ENCODE assay signal across 1 cellular context in genomic region chr7:2802504-2803341, GRCh38.
TF ChIP-seq lines count a peak whose summit lies in the region.

No MANE protein-coding gene starts in this region.

TF ChIP-seq in liver, 16 proteins besides CTCF, POLR2A, EP300 and RAD21 (continued from another document):
- no peak for TF ChIP-seq ZBTB33 (IDR thresholded peaks at IDR 0.05)
- no peak for TF ChIP-seq TAF1 (conservative IDR thresholded peaks at IDR 0.05)
- TF ChIP-seq, protein P1, sequence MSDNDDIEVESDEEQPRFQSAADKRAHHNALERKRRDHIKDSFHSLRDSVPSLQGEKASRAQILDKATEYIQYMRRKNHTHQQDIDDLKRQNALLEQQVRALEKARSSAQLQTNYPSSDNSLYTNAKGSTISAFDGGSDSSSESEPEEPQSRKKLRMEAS (IDR thresholded peaks at IDR 0.05) = no peak
